ENCODE assay signal across 22 cellular contexts in genomic region chr9:135253305-135254004, GRCh38.
DNase-seq lines count a peak whose midpoint lies in the region; ATAC-seq, FAIRE-seq and TF ChIP-seq lines count a peak whose summit lies in the region.
"Had no signal": no experiment of that assay in that cellular context is flagged by ENCODE, and none has a peak within 500 bp of the region (broad histone marks: within the 10 kb centered on the region; RNA-seq: fewer than 3 reads in every experiment).

No MANE protein-coding gene starts in this region.

- no TSS peak for BruUV-seq in K562 (replicated peaks; lab: Mats Ljungman, UMichigan)

- H3K27me3 ChIP-seq in right atrium auricular region (no peaks in the 10 kb centered on the region), K562 (ENCODE audit: control insufficient read depth in 2 of 2, insufficient read depth in 2 of 2, low read length in 2 of 2) (peaks cover 4 to 70% of the 10 kb centered on the region in 2 experiments; a peak in 4 of 5 replicates), lower lobe of right lung (ENCODE audit: low read depth) (peaks cover 9% of the 10 kb centered on the region), small intestine (ENCODE audit: control insufficient read depth in 2 of 2, insufficient read depth in 2 of 2, low read length in 2 of 2) (peaks cover 0 to 4% of the 10 kb centered on the region in 2 donors)
- H3K27me3 ChIP-seq: foreskin keratinocyte had no signal

- no peak overlapping the region for H2AFZ ChIP-seq in K562 (ENCODE audit: low read depth, low read length)

- in situ Hi-C loops in K562 (cut with MboI), result no loop called here

- H3K79me2 ChIP-seq in K562 (ENCODE audit: control insufficient read depth, insufficient read depth, low read length), result no peaks in the 10 kb centered on the region

- H3K36me3 ChIP-seq in right atrium auricular region, result no peaks in the 10 kb centered on the region
- no peaks in the 10 kb centered on the region for H3K36me3 ChIP-seq in K562 (ENCODE audit: control insufficient read depth, insufficient read depth, low read length)
- H3K36me3 ChIP-seq in lower lobe of right lung, result no peaks in the 10 kb centered on the region
- no peaks in the 10 kb centered on the region for H3K36me3 ChIP-seq in small intestine (ENCODE audit: control insufficient read depth in 2 of 2, insufficient read depth in 2 of 2, low read length in 2 of 2)
- H3K36me3 ChIP-seq: tibial nerve had no signal

- no peak overlapping the region for H3K4me3 ChIP-seq in right atrium auricular region
- no peak overlapping the region for H3K4me3 ChIP-seq in K562
- H3K4me3 ChIP-seq in lower lobe of right lung, result no peak overlapping the region
- no peak overlapping the region for H3K4me3 ChIP-seq in small intestine (ENCODE audit: low read depth in 1 of 2, low read length in 2 of 2)
- H3K4me3 ChIP-seq: tibial nerve had no signal

- CTCF ChIA-PET in K562 (lab: Yijun Ruan, JAX; ENCODE audit: low intra/inter-chr PET ratio), result no interaction called here

- H3K36me3 Mint-ChIP-seq in activated T-helper 2 cell treated with anti-CD3 and anti-CD28 coated beads, Interferon-gamma antibody, Interleukin-2, Interleukin-4, amounts not matched to agents 10 μg/mL and 5 μg/mL and 100 μg/mL, durations not matched to agents 14 hours and 24 hours and 36 hours (ENCODE audit: low read depth), result no peaks in the 10 kb centered on the region
- H3K36me3 Mint-ChIP-seq: CD8-positive, alpha-beta memory T cell; naive thymus-derived CD8-positive, alpha-beta T cell had no signal

- no peak for TF ChIP-seq RAD21 in K562 (CRISPR knock-in tag; conservative IDR thresholded peaks at IDR 0.05 in 1 of 2, IDR thresholded peaks at IDR 0.05 in 1 of 2)

- intact Hi-C loops in left ventricle myocardium superior (cut with micrococcal nuclease), result no loop called here
- intact Hi-C loops in K562 (cut with micrococcal nuclease), result no loop called here
- intact Hi-C loops in lower lobe of right lung (cut with DNase I), result no loop called here
- intact Hi-C loops in activated T-helper 2 cell treated with anti-CD3 and anti-CD28 coated beads, Interferon-gamma antibody, Interleukin-2, Interleukin-4, amounts not matched to agents 10 μg/mL and 5 μg/mL and 100 μg/mL, durations not matched to agents 14 hours and 24 hours and 36 hours (cut with micrococcal nuclease), result no loop called here

- no peaks in the 10 kb centered on the region for H3K4me1 Mint-ChIP-seq in activated T-helper 2 cell treated with anti-CD3 and anti-CD28 coated beads, Interferon-gamma antibody, Interleukin-2, Interleukin-4, amounts not matched to agents 10 μg/mL and 5 μg/mL and 100 μg/mL, durations not matched to agents 14 hours and 24 hours and 36 hours (ENCODE audit: low read depth)
- H3K4me1 Mint-ChIP-seq: CD8-positive, alpha-beta memory T cell had no signal

- FAIRE-seq in K562 (lab: Jason Lieb, UNC) (no peak), small intestine (lab: Jason Lieb, UNC) (no peak)
- FAIRE-seq: endothelial cell of umbilical vein had no signal

- no peaks in the 10 kb centered on the region for H3K4me1 ChIP-seq in right atrium auricular region
- peaks cover 0 to 3% of the 10 kb centered on the region in 2 experiments; a peak in 1 of 5 replicates for H3K4me1 ChIP-seq in K562 (replicated peaks in 1 of 2; ENCODE audit: control insufficient read depth in 2 of 2, insufficient read depth in 2 of 2, low read length in 2 of 2)
- H3K4me1 ChIP-seq in lower lobe of right lung, result no peaks in the 10 kb centered on the region
- H3K4me1 ChIP-seq in small intestine (ENCODE audit: control insufficient read depth in 2 of 2, insufficient read depth in 1 of 2, low read depth in 1 of 2, low read length in 1 of 2), result no peaks in the 10 kb centered on the region
- H3K4me1 ChIP-seq: foreskin keratinocyte had no signal

- DNase-seq in left ventricle myocardium superior, result peak; percentile 28
- no peak for DNase-seq in right atrium auricular region (ENCODE audit: low spot score)
- peak; percentile 13 to 23 (median 20) for DNase-seq in K562 (ENCODE audit: extremely low read depth in 1 of 4, low spot score in 3 of 4)
- peak; percentile 43 for DNase-seq in lower lobe of right lung
- no peak for DNase-seq in small intestine
- DNase-seq in activated T-helper 2 cell treated with anti-CD3 and anti-CD28 coated beads, Interferon-gamma antibody, Interleukin-2, Interleukin-4, amounts not matched to agents 10 μg/mL and 5 μg/mL and 100 μg/mL, durations not matched to agents 14 hours and 24 hours and 36 hours (ENCODE audit: low spot score), result no peak
- no peak for DNase-seq in stimulated activated CD4-positive, alpha-beta T cell treated with anti-CD3 and anti-CD28 coated beads, Interleukin-4, amount 100 ng/mL, for 1 hour
- DNase-seq: activated CD4-positive, alpha-beta T cell treated with anti-CD3 and anti-CD28 coated beads for 4 hours; activated gamma-delta T cell; foreskin keratinocyte; IMR-90; mammary epithelial cell; NCI-H2029 treated with DMSO at 0.1 percent for 48 hours; NCI-H524 treated with DMSO at 0.1 percent for 48 hours; OCI-M1; stimulated activated naive CD4-positive, alpha-beta T cell had no signal

- H3K4me3 Mint-ChIP-seq in activated T-helper 2 cell treated with anti-CD3 and anti-CD28 coated beads, Interferon-gamma antibody, Interleukin-2, Interleukin-4, amounts not matched to agents 10 μg/mL and 5 μg/mL and 100 μg/mL, durations not matched to agents 14 hours and 24 hours and 36 hours (ENCODE audit: low read depth), result no peak overlapping the region
- H3K4me3 Mint-ChIP-seq: CD8-positive, alpha-beta memory T cell; naive thymus-derived CD8-positive, alpha-beta T cell had no signal

- no peak overlapping the region for H3K27ac Mint-ChIP-seq in activated T-helper 2 cell treated with anti-CD3 and anti-CD28 coated beads, Interferon-gamma antibody, Interleukin-2, Interleukin-4, amounts not matched to agents 10 μg/mL and 5 μg/mL and 100 μg/mL, durations not matched to agents 14 hours and 24 hours and 36 hours
- H3K27ac Mint-ChIP-seq: naive thymus-derived CD8-positive, alpha-beta T cell; progenitor cell of endocrine pancreas had no signal

- H3K9me1 ChIP-seq in K562 (ENCODE audit: control insufficient read depth, insufficient read depth, low read length), result no peaks in the 10 kb centered on the region

- no peaks in the 10 kb centered on the region for H3K9me3 ChIP-seq in right atrium auricular region
- no peaks in the 10 kb centered on the region for H3K9me3 ChIP-seq in K562 (replicated peaks; ENCODE audit: control insufficient read depth, insufficient read depth, low read depth, low read length)
- H3K9me3 ChIP-seq in lower lobe of right lung, result no peaks in the 10 kb centered on the region
- no peaks in the 10 kb centered on the region for H3K9me3 ChIP-seq in small intestine (ENCODE audit: control insufficient read depth, low read depth)
- H3K9me3 ChIP-seq: tibial nerve had no signal

- no peaks in the 10 kb centered on the region for H3K9me3 Mint-ChIP-seq in activated T-helper 2 cell treated with anti-CD3 and anti-CD28 coated beads, Interferon-gamma antibody, Interleukin-2, Interleukin-4, amounts not matched to agents 10 μg/mL and 5 μg/mL and 100 μg/mL, durations not matched to agents 14 hours and 24 hours and 36 hours
- H3K9me3 Mint-ChIP-seq: CD8-positive, alpha-beta memory T cell; naive thymus-derived CD8-positive, alpha-beta T cell had no signal

- no peaks in the 10 kb centered on the region for H3K27me3 Mint-ChIP-seq in activated T-helper 2 cell treated with anti-CD3 and anti-CD28 coated beads, Interferon-gamma antibody, Interleukin-2, Interleukin-4, amounts not matched to agents 10 μg/mL and 5 μg/mL and 100 μg/mL, durations not matched to agents 14 hours and 24 hours and 36 hours (ENCODE audit: low read depth)

- no peak for TF ChIP-seq CTCF in right atrium auricular region (IDR thresholded peaks at IDR 0.05)
- TF ChIP-seq CTCF in K562 (IDR thresholded peaks at IDR 0.05 in 2 of 3, conservative IDR thresholded peaks at IDR 0.05 in 1 of 3; ENCODE audit: insufficient read depth in 2 of 3, low read depth in 1 of 3, low read length in 3 of 3), result no peak
- no peak for TF ChIP-seq CTCF in lower lobe of right lung (IDR thresholded peaks at IDR 0.05)

- no peak overlapping the region for H3K27ac ChIP-seq in right atrium auricular region
- no peak overlapping the region for H3K27ac ChIP-seq in K562 (ENCODE audit: extremely low read depth, low read depth, low read length)
- H3K27ac ChIP-seq in lower lobe of right lung, result no peak overlapping the region
- no peak overlapping the region for H3K27ac ChIP-seq in small intestine (ENCODE audit: low read depth in 1 of 2, low read length in 1 of 2)
- H3K27ac ChIP-seq: foreskin keratinocyte, tibial nerve had no signal

- no peak for TF ChIP-seq POLR2A in K562 (conservative IDR thresholded peaks at IDR 0.05)

- no peak overlapping the region for H3K9ac ChIP-seq in K562 (ENCODE audit: insufficient read depth in 1 of 2, low read depth in 2 of 2, low read length in 2 of 2)

- H4K20me1 ChIP-seq in K562 (replicated peaks; ENCODE audit: control insufficient read depth, insufficient read depth, low read length), result peaks cover 14% of the 10 kb centered on the region

- POLR2A ChIA-PET in K562 (lab: Yijun Ruan, JAX), result no interaction called here

- ATAC-seq in left ventricle myocardium superior (no peak), K562 (peak; percentile 69), lower lobe of right lung (no peak), GM21381 (IDR thresholded peaks at IDR 0.05; ENCODE audit: unreplicated experiment) (no peak)
- ATAC-seq: foreskin keratinocyte; naive thymus-derived CD8-positive, alpha-beta T cell had no signal

- H3K4me2 ChIP-seq in K562 (ENCODE audit: insufficient read depth, low read length), result no peak overlapping the region

- no peak for TF ChIP-seq EP300 in K562 (IDR thresholded peaks at IDR 0.05; ENCODE audit: low read length)

- 2% methylated on average over 9 of the region's 31 CpGs for WGBS in K562 (ENCODE audit: insufficient coverage, low coverage, missing lambda C conversion rate)
- WGBS in small intestine, 3 donors, result 53 to 68% (median 54%) methylated on average over 30 to 31 of the region's 31 CpGs

TF ChIP-seq in K562, 482 proteins besides CTCF, POLR2A, EP300 and RAD21 (continues in another document):
- peak; percentile 81 for TF ChIP-seq HNRNPLL (IDR thresholded peaks at IDR 0.05; ENCODE audit: low read depth, low read length, poor library complexity, severe bottlenecking)
- TF ChIP-seq, protein P1, sequence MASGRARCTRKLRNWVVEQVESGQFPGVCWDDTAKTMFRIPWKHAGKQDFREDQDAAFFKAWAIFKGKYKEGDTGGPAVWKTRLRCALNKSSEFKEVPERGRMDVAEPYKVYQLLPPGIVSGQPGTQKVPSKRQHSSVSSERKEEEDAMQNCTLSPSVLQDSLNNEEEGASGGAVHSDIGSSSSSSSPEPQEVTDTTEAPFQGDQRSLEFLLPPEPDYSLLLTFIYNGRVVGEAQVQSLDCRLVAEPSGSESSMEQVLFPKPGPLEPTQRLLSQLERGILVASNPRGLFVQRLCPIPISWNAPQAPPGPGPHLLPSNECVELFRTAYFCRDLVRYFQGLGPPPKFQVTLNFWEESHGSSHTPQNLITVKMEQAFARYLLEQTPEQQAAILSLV (tag; IDR thresholded peaks at IDR 0.05), result no peak
- no peak for TF ChIP-seq RFX1 (IDR thresholded peaks at IDR 0.05)
- no peak for TF ChIP-seq ZNF316 (IDR thresholded peaks at IDR 0.05)
- no peak for TF ChIP-seq ERF (CRISPR knock-in tag; IDR thresholded peaks at IDR 0.05)
- TF ChIP-seq SRSF7 (optimal IDR thresholded peaks at IDR 0.05; ENCODE audit: low read depth, low read length), result no peak
- TF ChIP-seq ZBTB1 (CRISPR knock-in tag; IDR thresholded peaks at IDR 0.05; ENCODE audit: borderline replicate concordance, low read depth), result peak; percentile 83

Comparison
In these comparisons a context has a peak if more than half of its experiments do, and no peak if none do; other contexts are left out.
1. DNase-seq: peak in left ventricle myocardium superior (single experiment), K562 (4 of 4) and lower lobe of right lung (single experiment); none in right atrium auricular region (single experiment), small intestine (single experiment), activated T-helper 2 cell treated with anti-CD3 and anti-CD28 coated beads, Interferon-gamma antibody, Interleukin-2, Interleukin-4, amounts not matched to agents 10 μg/mL and 5 μg/mL and 100 μg/mL, durations not matched to agents 14 hours and 24 hours and 36 hours (single experiment) and stimulated activated CD4-positive, alpha-beta T cell treated with anti-CD3 and anti-CD28 coated beads, Interleukin-4, amount 100 ng/mL, for 1 hour (single experiment).